ENCODE assay signal across 9 cellular contexts in the genomic region with DNA sequence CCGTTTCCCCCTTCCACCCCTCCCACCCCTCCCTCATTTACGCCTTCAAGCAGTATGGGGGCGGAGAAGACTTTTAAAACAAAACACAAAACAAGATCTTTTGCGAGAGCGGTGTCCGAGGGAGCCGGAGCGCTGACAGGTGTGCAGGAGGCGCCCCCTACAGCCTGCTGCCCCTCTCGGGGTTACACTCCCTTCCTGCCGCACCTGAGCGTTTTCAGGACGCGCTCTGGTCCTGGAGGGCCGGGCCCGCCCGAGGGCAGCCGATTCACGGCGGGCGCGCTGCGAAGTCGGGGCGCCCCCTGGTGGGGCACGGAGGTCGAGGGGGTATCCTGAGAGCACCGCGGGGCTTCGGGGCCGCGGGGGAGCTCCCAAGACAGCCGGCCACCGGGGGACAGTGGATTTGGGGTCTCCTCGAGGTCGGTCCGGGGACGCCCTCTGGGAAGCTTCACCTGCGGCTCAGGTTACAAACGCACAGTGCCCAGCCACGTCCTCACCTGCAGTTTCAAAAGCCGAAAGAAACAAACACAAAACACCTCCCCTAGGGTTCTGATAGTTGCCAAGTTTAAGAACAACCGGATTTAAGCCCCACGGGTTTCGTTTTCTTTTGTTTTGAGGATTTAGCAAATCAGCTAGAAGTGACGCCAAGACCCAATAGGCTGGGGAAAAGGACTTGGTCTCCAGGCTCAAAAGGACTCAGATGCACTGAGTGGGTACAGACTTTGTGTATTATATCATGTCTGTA. TPM values are rescaled to one million over a fixed set of nuclear protein-coding genes. Genes with fewer than 3 reads are reported as not detected.
DNase-seq lines count a peak whose midpoint lies in the region; ATAC-seq lines count a peak whose summit lies in the region.
"Had no signal": no experiment of that assay in that cellular context is flagged by ENCODE, and none has a peak within 500 bp of the region (broad histone marks: within the 10 kb centered on the region; RNA-seq: fewer than 3 reads in every experiment).

No MANE protein-coding gene starts in this region.

- no peak overlapping the region for H3K27ac Mint-ChIP-seq in activated naive CD8-positive, alpha-beta T cell treated with anti-CD3 and anti-CD28 coated beads, Interleukin-2, amount 50 U/mL, for 24 hours

- H3K4me1 Mint-ChIP-seq in activated naive CD8-positive, alpha-beta T cell treated with anti-CD3 and anti-CD28 coated beads, Interleukin-2, amount 50 U/mL, for 24 hours = peaks cover 25% of the 10 kb centered on the region

- DNase-seq in ELF-1 (ENCODE audit: low read depth, low spot score) (peak; percentile 94), SW480 (ENCODE audit: low spot score) (peak; percentile 70), iPS-NIHi7 (ENCODE audit: extremely low spot score) (peak; percentile 91), GF-D8 (lab: John Stamatoyannopoulos, UW) (no peak)
- peak; percentile 61 for DNase-seq in Jurkat, Clone E6-1 (ENCODE audit: low read depth, low spot score)
- peak; percentile 87 for DNase-seq in activated naive CD8-positive, alpha-beta T cell treated with anti-CD3 and anti-CD28 coated beads, Interleukin-2, amount 50 U/mL, for 24 hours
- peak; percentile 65 to 71 for DNase-seq in stimulated activated CD4-positive, alpha-beta T cell treated with anti-CD3 and anti-CD28 coated beads, Interleukin-1b, Interleukin-23, amount 100 ng/mL, for 4 hours (ENCODE audit: low read depth in 2 of 2)

- peaks cover 70% of the 10 kb centered on the region for H3K27me3 Mint-ChIP-seq in activated naive CD8-positive, alpha-beta T cell treated with anti-CD3 and anti-CD28 coated beads, Interleukin-2, amount 50 U/mL, for 24 hours

- peak overlapping the region; percentile 56 for H3K4me3 ChIP-seq in Jurkat, Clone E6-1 (ENCODE audit: low read length)

- H3K9me3 Mint-ChIP-seq in activated naive CD8-positive, alpha-beta T cell treated with anti-CD3 and anti-CD28 coated beads, Interleukin-2, amount 50 U/mL, for 24 hours = peaks cover 3% of the 10 kb centered on the region

- peak overlapping the region; percentile 79 for H3K4me3 Mint-ChIP-seq in activated naive CD8-positive, alpha-beta T cell treated with anti-CD3 and anti-CD28 coated beads, Interleukin-2, amount 50 U/mL, for 24 hours

- no peaks in the 10 kb centered on the region for H3K36me3 Mint-ChIP-seq in activated naive CD8-positive, alpha-beta T cell treated with anti-CD3 and anti-CD28 coated beads, Interleukin-2, amount 50 U/mL, for 24 hours (ENCODE audit: low read depth)

- peak; percentile 84 for ATAC-seq in GM21717 (IDR thresholded peaks at IDR 0.05; ENCODE audit: unreplicated experiment)
- peak; percentile 96 for ATAC-seq in activated naive CD8-positive, alpha-beta T cell treated with anti-CD3 and anti-CD28 coated beads, Interleukin-2, amount 50 U/mL, for 24 hours

RNA-seq across cellular contexts. Expression of a gene that starts 8.0 kb away (rescaled TPM):
- polyA plus RNA-seq in Jurkat, Clone E6-1 (2012; ENCODE audit: insufficient read depth, insufficient read length) = 1.4 TPM
- polyA plus RNA-seq: esophagus had no signal
